Comparison of ENCODE assay signal across 15 cellular contexts in genomic region chr12:22702690-22703089, GRCh38.
DNase-seq lines count a peak whose midpoint lies in the region; ATAC-seq and TF ChIP-seq lines count a peak whose summit lies in the region.
"Had no signal": no experiment of that assay in that cellular context is flagged by ENCODE, and none has a peak within 500 bp of the region (broad histone marks: within the 10 kb centered on the region; RNA-seq: fewer than 3 reads in every experiment).

No MANE protein-coding gene starts in this region.

- POLR2A ChIA-PET in Caco-2 (lab: Charles Lee) = no interaction called here

- peak overlapping the region; percentile 99 for H3K9ac ChIP-seq in endodermal cell (ENCODE audit: extremely low read depth, low read length, poor library complexity, severe bottlenecking)
- H3K9ac ChIP-seq: BLaER1, SK-N-SH had no signal

- no peaks in the 10 kb centered on the region for H4K20me1 ChIP-seq in hepatocyte (ENCODE audit: insufficient read depth, poor library complexity, severe bottlenecking)
- H4K20me1 ChIP-seq: BLaER1 had no signal

- H3K27me3 Mint-ChIP-seq in Caco-2 (ENCODE audit: insufficient read depth, unreplicated experiment) (no peaks in the 10 kb centered on the region), endodermal cell (ENCODE audit: insufficient read depth) (no peaks in the 10 kb centered on the region)
- H3K27me3 Mint-ChIP-seq in activated T-helper 2 cell treated with anti-CD3 and anti-CD28 coated beads, Interferon-gamma antibody, Interleukin-2, Interleukin-4, amounts not matched to agents 10 μg/mL and 5 μg/mL and 100 μg/mL, durations not matched to agents 14 hours and 24 hours and 36 hours (ENCODE audit: low read depth) = peaks cover 13% of the 10 kb centered on the region

- H3K4me1 ChIP-seq in Caco-2 = peaks cover 29% of the 10 kb centered on the region
- H3K4me1 ChIP-seq in endodermal cell (ENCODE audit: control insufficient read depth, insufficient read depth, low read length) = peaks cover 17% of the 10 kb centered on the region
- peaks cover 3% of the 10 kb centered on the region for H3K4me1 ChIP-seq in hepatocyte (ENCODE audit: insufficient read depth)

- CTCF ChIA-PET in Caco-2 (lab: Charles Lee) = no interaction called here

- no peak for ATAC-seq in HG02981 (IDR thresholded peaks at IDR 0.05; ENCODE audit: unreplicated experiment)
- ATAC-seq: HCT116 had no signal

- TF ChIP-seq CTCF in Caco-2 (IDR thresholded peaks at IDR 0.05; ENCODE audit: insufficient read depth in 1 of 2, low read depth in 1 of 2, low read length in 1 of 2, severe bottlenecking in 1 of 2, unreplicated experiment in 1 of 2) (no peak), endodermal cell (conservative IDR thresholded peaks at IDR 0.05) (no peak), hepatocyte (IDR thresholded peaks at IDR 0.05; ENCODE audit: poor library complexity) (no peak)

- no peaks in the 10 kb centered on the region for H3K36me3 ChIP-seq in Caco-2 (ENCODE audit: control insufficient read depth, insufficient read depth, low read length)
- peaks cover 50% of the 10 kb centered on the region for H3K36me3 ChIP-seq in endodermal cell (ENCODE audit: control insufficient read depth, insufficient read depth, low read length)
- H3K36me3 ChIP-seq in hepatocyte (replicated peaks; ENCODE audit: insufficient read depth, low read depth) = no peaks in the 10 kb centered on the region
- H3K36me3 ChIP-seq: BLaER1 had no signal

- H3K4me2 ChIP-seq in hepatocyte = no peak overlapping the region
- H3K4me2 ChIP-seq: BLaER1, SK-N-SH had no signal

- H3K4me3 Mint-ChIP-seq in Caco-2 (ENCODE audit: unreplicated experiment) (no peak overlapping the region), endodermal cell (peak overlapping the region; percentile 86)
- H3K4me3 Mint-ChIP-seq in activated T-helper 2 cell treated with anti-CD3 and anti-CD28 coated beads, Interferon-gamma antibody, Interleukin-2, Interleukin-4, amounts not matched to agents 10 μg/mL and 5 μg/mL and 100 μg/mL, durations not matched to agents 14 hours and 24 hours and 36 hours (ENCODE audit: low read depth) = no peak overlapping the region

- H3K4me1 Mint-ChIP-seq in Caco-2 (ENCODE audit: low read depth, unreplicated experiment) = peaks cover 33% of the 10 kb centered on the region
- peaks cover 55% of the 10 kb centered on the region for H3K4me1 Mint-ChIP-seq in endodermal cell
- H3K4me1 Mint-ChIP-seq in activated T-helper 2 cell treated with anti-CD3 and anti-CD28 coated beads, Interferon-gamma antibody, Interleukin-2, Interleukin-4, amounts not matched to agents 10 μg/mL and 5 μg/mL and 100 μg/mL, durations not matched to agents 14 hours and 24 hours and 36 hours (ENCODE audit: low read depth) = no peaks in the 10 kb centered on the region

- 86% methylated on average over 2 of the region's 2 CpGs; no CpG with 5 or more reads in 1 of the 2 experiments for WGBS in endodermal cell (ENCODE audit: insufficient coverage in 1 of 2, insufficient read length in 1 of 2), 2 experiments
- 77% methylated on average over 2 of the region's 2 CpGs for WGBS in hepatocyte (ENCODE audit: low lambda C conversion rate, missing lambda C conversion rate)

- no peaks in the 10 kb centered on the region for H3K36me3 Mint-ChIP-seq in Caco-2 (ENCODE audit: insufficient read depth, unreplicated experiment)
- H3K36me3 Mint-ChIP-seq in endodermal cell (ENCODE audit: low read depth) = peaks cover 42% of the 10 kb centered on the region
- H3K36me3 Mint-ChIP-seq in activated T-helper 2 cell treated with anti-CD3 and anti-CD28 coated beads, Interferon-gamma antibody, Interleukin-2, Interleukin-4, amounts not matched to agents 10 μg/mL and 5 μg/mL and 100 μg/mL, durations not matched to agents 14 hours and 24 hours and 36 hours (ENCODE audit: low read depth) = no peaks in the 10 kb centered on the region

- no peaks in the 10 kb centered on the region for H3K9me2 ChIP-seq in hepatocyte (replicated peaks; ENCODE audit: insufficient read depth)
- H3K9me2 ChIP-seq: SK-N-SH had no signal

- H3K9me3 ChIP-seq in Caco-2 = no peaks in the 10 kb centered on the region
- H3K9me3 ChIP-seq in endodermal cell (ENCODE audit: control insufficient read depth, low read length) = no peaks in the 10 kb centered on the region
- no peaks in the 10 kb centered on the region for H3K9me3 ChIP-seq in hepatocyte (ENCODE audit: low read depth)
- H3K9me3 ChIP-seq: BLaER1, SK-N-SH had no signal

- H3K4me3 ChIP-seq in Caco-2 (ENCODE audit: low read depth, low read length) (no peak overlapping the region), endodermal cell (ENCODE audit: low read length) (peak overlapping the region; percentile 94), hepatocyte (no peak overlapping the region)
- H3K4me3 ChIP-seq: BLaER1 had no signal

- H2AFZ ChIP-seq in hepatocyte = no peak overlapping the region

- H3K9me3 Mint-ChIP-seq in Caco-2 (ENCODE audit: unreplicated experiment) = no peaks in the 10 kb centered on the region
- H3K9me3 Mint-ChIP-seq in endodermal cell = peaks cover 13% of the 10 kb centered on the region
- no peaks in the 10 kb centered on the region for H3K9me3 Mint-ChIP-seq in activated T-helper 2 cell treated with anti-CD3 and anti-CD28 coated beads, Interferon-gamma antibody, Interleukin-2, Interleukin-4, amounts not matched to agents 10 μg/mL and 5 μg/mL and 100 μg/mL, durations not matched to agents 14 hours and 24 hours and 36 hours

- intact Hi-C loops in Caco-2 (cut with micrococcal nuclease; ENCODE audit: unreplicated experiment) = no loop called here
- intact Hi-C loops in activated T-helper 2 cell treated with anti-CD3 and anti-CD28 coated beads, Interferon-gamma antibody, Interleukin-2, Interleukin-4, amounts not matched to agents 10 μg/mL and 5 μg/mL and 100 μg/mL, durations not matched to agents 14 hours and 24 hours and 36 hours (cut with micrococcal nuclease) = no loop called here

- peak overlapping the region; percentile 34 for H3K27ac Mint-ChIP-seq in Caco-2 (ENCODE audit: unreplicated experiment)
- no peak overlapping the region for H3K27ac Mint-ChIP-seq in endodermal cell
- H3K27ac Mint-ChIP-seq in activated T-helper 2 cell treated with anti-CD3 and anti-CD28 coated beads, Interferon-gamma antibody, Interleukin-2, Interleukin-4, amounts not matched to agents 10 μg/mL and 5 μg/mL and 100 μg/mL, durations not matched to agents 14 hours and 24 hours and 36 hours = no peak overlapping the region

- H3K27me3 ChIP-seq in Caco-2 (replicated peaks; ENCODE audit: control insufficient read depth, insufficient read depth, low read length) (no peaks in the 10 kb centered on the region), endodermal cell (ENCODE audit: control insufficient read depth, insufficient read depth, low read length, poor library complexity, severe bottlenecking) (no peaks in the 10 kb centered on the region), hepatocyte (no peaks in the 10 kb centered on the region)
- H3K27me3 ChIP-seq: BLaER1 had no signal

- H3K79me2 ChIP-seq in hepatocyte = no peaks in the 10 kb centered on the region

- DNase-seq in Caco-2 (peak in 1 of 2 experiments; percentile 53), HuH-7 (ENCODE audit: low spot score) (peak; percentile 20), endodermal cell (no peak), hepatocyte (ENCODE audit: low spot score) (peak; percentile 59), occipital lobe (lab: John Stamatoyannopoulos, UW) (no peak)
- no peak for DNase-seq in activated T-helper 2 cell treated with anti-CD3 and anti-CD28 coated beads, Interferon-gamma antibody, Interleukin-2, Interleukin-4, amounts not matched to agents 10 μg/mL and 5 μg/mL and 100 μg/mL, durations not matched to agents 14 hours and 24 hours and 36 hours (ENCODE audit: low spot score)
- DNase-seq: DMS 273 treated with DMSO at 0.1 percent for 48 hours, NCI-H1092 treated with DMSO at 0.1 percent for 48 hours, NCI-H1694, NCI-H2171 treated with DMSO at 0.1 percent for 48 hours, NCI-H774, SK-N-SH had no signal

- no TSS peak for BruUV-seq in Caco-2 (replicated peaks; lab: Mats Ljungman, UMichigan)

- H3K27ac ChIP-seq in endodermal cell (ENCODE audit: low read depth, low read length) (no peak overlapping the region), hepatocyte (no peak overlapping the region)
- H3K27ac ChIP-seq: BLaER1 had no signal

Comparison
In these comparisons a context has a peak if more than half of its experiments do, and no peak if none do; other contexts are left out.
1. DNase-seq: peak in HuH-7 (single experiment) and hepatocyte (single experiment); none in endodermal cell (single experiment), occipital lobe (single experiment) and activated T-helper 2 cell treated with anti-CD3 and anti-CD28 coated beads, Interferon-gamma antibody, Interleukin-2, Interleukin-4, amounts not matched to agents 10 μg/mL and 5 μg/mL and 100 μg/mL, durations not matched to agents 14 hours and 24 hours and 36 hours (single experiment).